In the genomic region with DNA sequence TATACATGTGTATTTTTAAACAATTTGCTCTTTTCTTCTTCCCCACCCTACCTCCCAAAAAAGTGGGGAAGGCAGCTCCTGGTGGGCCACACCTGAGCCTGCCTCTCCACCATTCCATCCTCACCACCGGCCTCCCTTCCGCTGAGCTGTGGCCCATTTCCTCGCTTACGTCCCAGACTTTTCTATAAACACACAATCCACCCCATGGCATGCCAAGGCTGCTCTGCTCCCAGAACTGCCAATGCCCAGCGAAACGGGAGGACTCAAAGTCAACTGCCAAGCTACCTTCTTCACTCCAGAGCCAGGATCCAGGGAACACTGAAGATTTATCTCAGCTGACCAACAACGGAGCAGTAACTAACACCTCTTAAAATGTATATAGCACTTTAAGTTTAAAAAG, we compare ENCODE assay signal across 1 cellular context.
TF ChIP-seq lines count a peak whose summit lies in the region.

No MANE protein-coding gene starts in this region.

TF ChIP-seq in HepG2, 621 proteins besides CTCF, POLR2A, EP300 and RAD21:
- TF ChIP-seq, protein P1, sequence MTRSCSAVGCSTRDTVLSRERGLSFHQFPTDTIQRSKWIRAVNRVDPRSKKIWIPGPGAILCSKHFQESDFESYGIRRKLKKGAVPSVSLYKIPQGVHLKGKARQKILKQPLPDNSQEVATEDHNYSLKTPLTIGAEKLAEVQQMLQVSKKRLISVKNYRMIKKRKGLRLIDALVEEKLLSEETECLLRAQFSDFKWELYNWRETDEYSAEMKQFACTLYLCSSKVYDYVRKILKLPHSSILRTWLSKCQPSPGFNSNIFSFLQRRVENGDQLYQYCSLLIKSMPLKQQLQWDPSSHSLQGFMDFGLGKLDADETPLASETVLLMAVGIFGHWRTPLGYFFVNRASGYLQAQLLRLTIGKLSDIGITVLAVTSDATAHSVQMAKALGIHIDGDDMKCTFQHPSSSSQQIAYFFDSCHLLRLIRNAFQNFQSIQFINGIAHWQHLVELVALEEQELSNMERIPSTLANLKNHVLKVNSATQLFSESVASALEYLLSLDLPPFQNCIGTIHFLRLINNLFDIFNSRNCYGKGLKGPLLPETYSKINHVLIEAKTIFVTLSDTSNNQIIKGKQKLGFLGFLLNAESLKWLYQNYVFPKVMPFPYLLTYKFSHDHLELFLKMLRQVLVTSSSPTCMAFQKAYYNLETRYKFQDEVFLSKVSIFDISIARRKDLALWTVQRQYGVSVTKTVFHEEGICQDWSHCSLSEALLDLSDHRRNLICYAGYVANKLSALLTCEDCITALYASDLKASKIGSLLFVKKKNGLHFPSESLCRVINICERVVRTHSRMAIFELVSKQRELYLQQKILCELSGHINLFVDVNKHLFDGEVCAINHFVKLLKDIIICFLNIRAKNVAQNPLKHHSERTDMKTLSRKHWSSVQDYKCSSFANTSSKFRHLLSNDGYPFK (CRISPR knock-in tag; IDR thresholded peaks at IDR 0.05; ENCODE audit: borderline replicate concordance), result no peak
